ENCODE assay signal across 1 cellular context in the genomic region with DNA sequence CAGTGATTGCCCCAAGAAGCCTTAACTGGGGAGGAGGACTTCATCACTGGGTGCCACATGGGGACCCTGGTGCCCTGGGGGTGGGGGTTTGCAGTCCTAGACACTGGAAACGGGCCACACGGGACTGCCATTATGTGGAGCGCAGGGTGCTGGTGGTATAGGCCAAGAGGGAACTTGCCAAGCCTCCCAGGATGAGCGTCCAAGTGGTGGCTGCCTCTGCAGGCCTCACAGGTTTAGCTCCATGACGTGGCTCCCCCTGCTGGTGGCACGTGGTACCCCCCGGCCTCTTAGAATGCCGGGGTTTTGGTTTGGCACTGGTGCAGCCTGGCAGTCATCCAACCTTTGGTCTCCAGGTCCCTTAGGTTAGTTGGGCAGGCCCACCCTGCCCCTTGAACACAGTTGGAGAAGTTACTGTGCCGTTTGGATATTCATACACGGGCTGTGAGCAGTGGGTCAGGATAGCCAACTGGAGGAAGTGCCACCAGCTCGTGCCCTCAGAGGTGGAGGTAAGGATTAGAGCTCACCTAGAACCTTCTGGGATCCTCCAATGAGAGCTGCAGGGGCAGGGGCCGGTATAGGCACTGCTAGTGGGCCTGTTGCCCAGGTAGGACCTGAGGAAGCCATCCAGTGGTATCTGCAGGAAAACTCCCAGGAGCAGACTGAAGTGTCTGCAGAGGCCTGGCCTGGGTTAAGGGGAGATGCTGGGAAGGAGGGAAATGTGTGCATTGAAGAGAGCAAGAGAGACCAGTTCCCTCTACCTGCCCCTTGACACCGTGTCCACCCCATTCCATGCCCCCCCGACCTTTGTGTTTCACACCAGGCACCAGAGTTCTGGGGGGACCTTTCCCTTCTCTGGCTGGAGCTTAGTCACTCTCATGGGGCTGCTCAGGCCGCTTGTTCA.
A peak's percentile ranks its signal among the peaks of the same experiment; 100 is the strongest.
TF ChIP-seq lines count a peak whose summit lies in the region.

No MANE protein-coding gene starts in this region.

TF ChIP-seq in HepG2, 621 proteins besides CTCF, POLR2A, EP300 and RAD21 (continued from another document):
- TF ChIP-seq, protein P1, sequence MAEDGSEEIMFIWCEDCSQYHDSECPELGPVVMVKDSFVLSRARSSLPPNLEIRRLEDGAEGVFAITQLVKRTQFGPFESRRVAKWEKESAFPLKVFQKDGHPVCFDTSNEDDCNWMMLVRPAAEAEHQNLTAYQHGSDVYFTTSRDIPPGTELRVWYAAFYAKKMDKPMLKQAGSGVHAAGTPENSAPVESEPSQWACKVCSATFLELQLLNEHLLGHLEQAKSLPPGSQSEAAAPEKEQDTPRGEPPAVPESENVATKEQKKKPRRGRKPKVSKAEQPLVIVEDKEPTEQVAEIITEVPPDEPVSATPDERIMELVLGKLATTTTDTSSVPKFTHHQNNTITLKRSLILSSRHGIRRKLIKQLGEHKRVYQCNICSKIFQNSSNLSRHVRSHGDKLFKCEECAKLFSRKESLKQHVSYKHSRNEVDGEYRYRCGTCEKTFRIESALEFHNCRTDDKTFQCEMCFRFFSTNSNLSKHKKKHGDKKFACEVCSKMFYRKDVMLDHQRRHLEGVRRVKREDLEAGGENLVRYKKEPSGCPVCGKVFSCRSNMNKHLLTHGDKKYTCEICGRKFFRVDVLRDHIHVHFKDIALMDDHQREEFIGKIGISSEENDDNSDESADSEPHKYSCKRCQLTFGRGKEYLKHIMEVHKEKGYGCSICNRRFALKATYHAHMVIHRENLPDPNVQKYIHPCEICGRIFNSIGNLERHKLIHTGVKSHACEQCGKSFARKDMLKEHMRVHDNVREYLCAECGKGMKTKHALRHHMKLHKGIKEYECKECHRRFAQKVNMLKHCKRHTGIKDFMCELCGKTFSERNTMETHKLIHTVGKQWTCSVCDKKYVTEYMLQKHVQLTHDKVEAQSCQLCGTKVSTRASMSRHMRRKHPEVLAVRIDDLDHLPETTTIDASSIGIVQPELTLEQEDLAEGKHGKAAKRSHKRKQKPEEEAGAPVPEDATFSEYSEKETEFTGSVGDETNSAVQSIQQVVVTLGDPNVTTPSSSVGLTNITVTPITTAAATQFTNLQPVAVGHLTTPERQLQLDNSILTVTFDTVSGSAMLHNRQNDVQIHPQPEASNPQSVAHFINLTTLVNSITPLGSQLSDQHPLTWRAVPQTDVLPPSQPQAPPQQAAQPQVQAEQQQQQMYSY (CRISPR knock-in tag; IDR thresholded peaks at IDR 0.05), result 0 out of 2 replicates have a peak, but pooled peaks have one; percentile 40
- TF ChIP-seq, protein P2, sequence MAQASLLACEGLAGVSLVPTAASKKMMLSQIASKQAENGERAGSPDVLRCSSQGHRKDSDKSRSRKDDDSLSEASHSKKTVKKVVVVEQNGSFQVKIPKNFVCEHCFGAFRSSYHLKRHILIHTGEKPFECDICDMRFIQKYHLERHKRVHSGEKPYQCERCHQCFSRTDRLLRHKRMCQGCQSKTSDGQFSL (CRISPR knock-in tag; IDR thresholded peaks at IDR 0.05), result peak; percentile 81
- TF ChIP-seq, protein P3, sequence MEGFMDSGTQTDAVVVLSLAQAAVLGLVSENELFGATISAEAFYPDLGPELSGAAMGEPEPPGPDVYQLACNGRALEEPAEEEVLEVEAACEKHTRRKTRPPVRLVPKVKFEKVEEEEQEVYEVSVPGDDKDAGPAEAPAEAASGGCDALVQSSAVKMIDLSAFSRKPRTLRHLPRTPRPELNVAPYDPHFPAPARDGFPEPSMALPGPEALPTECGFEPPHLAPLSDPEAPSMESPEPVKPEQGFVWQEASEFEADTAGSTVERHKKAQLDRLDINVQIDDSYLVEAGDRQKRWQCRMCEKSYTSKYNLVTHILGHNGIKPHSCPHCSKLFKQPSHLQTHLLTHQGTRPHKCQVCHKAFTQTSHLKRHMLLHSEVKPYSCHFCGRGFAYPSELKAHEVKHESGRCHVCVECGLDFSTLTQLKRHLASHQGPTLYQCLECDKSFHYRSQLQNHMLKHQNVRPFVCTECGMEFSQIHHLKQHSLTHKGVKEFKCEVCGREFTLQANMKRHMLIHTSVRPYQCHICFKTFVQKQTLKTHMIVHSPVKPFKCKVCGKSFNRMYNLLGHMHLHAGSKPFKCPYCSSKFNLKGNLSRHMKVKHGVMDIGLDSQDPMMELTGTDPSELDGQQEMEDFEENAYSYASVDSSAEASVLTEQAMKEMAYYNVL (CRISPR knock-in tag; IDR thresholded peaks at IDR 0.05; ENCODE audit: borderline replicate concordance), result no peak; the same call in 1 of the 2 replicates
- no peak; the same call in 1 of the 2 replicates for TF ChIP-seq ZSCAN9 (CRISPR knock-in tag; IDR thresholded peaks at IDR 0.05; ENCODE audit: borderline replicate concordance)
- peak; percentile 76; the same call in 1 of the 2 replicates for TF ChIP-seq FOXK1 (CRISPR knock-in tag; IDR thresholded peaks at IDR 0.05; ENCODE audit: borderline replicate concordance, low read depth)
- TF ChIP-seq, protein P4, sequence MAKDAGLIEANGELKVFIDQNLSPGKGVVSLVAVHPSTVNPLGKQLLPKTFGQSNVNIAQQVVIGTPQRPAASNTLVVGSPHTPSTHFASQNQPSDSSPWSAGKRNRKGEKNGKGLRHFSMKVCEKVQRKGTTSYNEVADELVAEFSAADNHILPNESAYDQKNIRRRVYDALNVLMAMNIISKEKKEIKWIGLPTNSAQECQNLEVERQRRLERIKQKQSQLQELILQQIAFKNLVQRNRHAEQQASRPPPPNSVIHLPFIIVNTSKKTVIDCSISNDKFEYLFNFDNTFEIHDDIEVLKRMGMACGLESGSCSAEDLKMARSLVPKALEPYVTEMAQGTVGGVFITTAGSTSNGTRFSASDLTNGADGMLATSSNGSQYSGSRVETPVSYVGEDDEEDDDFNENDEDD (CRISPR knock-in tag; IDR thresholded peaks at IDR 0.05; ENCODE audit: borderline replicate concordance), result peak; percentile 65; the same call in 1 of the 2 replicates
- no peak for TF ChIP-seq MIER3 (CRISPR knock-in tag; IDR thresholded peaks at IDR 0.05; ENCODE audit: borderline replicate concordance)
- TF ChIP-seq, protein P5, sequence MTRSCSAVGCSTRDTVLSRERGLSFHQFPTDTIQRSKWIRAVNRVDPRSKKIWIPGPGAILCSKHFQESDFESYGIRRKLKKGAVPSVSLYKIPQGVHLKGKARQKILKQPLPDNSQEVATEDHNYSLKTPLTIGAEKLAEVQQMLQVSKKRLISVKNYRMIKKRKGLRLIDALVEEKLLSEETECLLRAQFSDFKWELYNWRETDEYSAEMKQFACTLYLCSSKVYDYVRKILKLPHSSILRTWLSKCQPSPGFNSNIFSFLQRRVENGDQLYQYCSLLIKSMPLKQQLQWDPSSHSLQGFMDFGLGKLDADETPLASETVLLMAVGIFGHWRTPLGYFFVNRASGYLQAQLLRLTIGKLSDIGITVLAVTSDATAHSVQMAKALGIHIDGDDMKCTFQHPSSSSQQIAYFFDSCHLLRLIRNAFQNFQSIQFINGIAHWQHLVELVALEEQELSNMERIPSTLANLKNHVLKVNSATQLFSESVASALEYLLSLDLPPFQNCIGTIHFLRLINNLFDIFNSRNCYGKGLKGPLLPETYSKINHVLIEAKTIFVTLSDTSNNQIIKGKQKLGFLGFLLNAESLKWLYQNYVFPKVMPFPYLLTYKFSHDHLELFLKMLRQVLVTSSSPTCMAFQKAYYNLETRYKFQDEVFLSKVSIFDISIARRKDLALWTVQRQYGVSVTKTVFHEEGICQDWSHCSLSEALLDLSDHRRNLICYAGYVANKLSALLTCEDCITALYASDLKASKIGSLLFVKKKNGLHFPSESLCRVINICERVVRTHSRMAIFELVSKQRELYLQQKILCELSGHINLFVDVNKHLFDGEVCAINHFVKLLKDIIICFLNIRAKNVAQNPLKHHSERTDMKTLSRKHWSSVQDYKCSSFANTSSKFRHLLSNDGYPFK (CRISPR knock-in tag; IDR thresholded peaks at IDR 0.05; ENCODE audit: borderline replicate concordance), result peak; percentile 50; the same call in 1 of the 2 replicates
- TF ChIP-seq MIXL1 (CRISPR knock-in tag; IDR thresholded peaks at IDR 0.05), result no peak
- peak; percentile 21; the same call in 1 of the 2 replicates for TF ChIP-seq ZNF256 (CRISPR knock-in tag; conservative IDR thresholded peaks at IDR 0.05)
- TF ChIP-seq JUNB (CRISPR knock-in tag; IDR thresholded peaks at IDR 0.05; ENCODE audit: borderline replicate concordance), result no peak
- TF ChIP-seq PPARG (CRISPR knock-in tag; conservative IDR thresholded peaks at IDR 0.05), result peak; percentile 40; the same call in 1 of the 2 replicates
- peak; percentile 87 for TF ChIP-seq ZBTB7B (CRISPR knock-in tag; IDR thresholded peaks at IDR 0.05)
- TF ChIP-seq GATAD1 (CRISPR knock-in tag; IDR thresholded peaks at IDR 0.05), result peak; percentile 70
- TF ChIP-seq ISL2 (CRISPR knock-in tag; IDR thresholded peaks at IDR 0.05), result peak; percentile 46; the same call in 1 of the 2 replicates
- TF ChIP-seq, protein P6, sequence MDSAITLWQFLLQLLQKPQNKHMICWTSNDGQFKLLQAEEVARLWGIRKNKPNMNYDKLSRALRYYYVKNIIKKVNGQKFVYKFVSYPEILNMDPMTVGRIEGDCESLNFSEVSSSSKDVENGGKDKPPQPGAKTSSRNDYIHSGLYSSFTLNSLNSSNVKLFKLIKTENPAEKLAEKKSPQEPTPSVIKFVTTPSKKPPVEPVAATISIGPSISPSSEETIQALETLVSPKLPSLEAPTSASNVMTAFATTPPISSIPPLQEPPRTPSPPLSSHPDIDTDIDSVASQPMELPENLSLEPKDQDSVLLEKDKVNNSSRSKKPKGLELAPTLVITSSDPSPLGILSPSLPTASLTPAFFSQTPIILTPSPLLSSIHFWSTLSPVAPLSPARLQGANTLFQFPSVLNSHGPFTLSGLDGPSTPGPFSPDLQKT (CRISPR knock-in tag; IDR thresholded peaks at IDR 0.05; ENCODE audit: borderline replicate concordance), result no peak
- 0 out of 2 replicates have a peak, but pooled peaks have one; percentile 29 for TF ChIP-seq ZNF430 (CRISPR knock-in tag; IDR thresholded peaks at IDR 0.05)
- TF ChIP-seq ZKSCAN1 (IDR thresholded peaks at IDR 0.05; ENCODE audit: low read length), result peak; percentile 65
- TF ChIP-seq, protein P7, sequence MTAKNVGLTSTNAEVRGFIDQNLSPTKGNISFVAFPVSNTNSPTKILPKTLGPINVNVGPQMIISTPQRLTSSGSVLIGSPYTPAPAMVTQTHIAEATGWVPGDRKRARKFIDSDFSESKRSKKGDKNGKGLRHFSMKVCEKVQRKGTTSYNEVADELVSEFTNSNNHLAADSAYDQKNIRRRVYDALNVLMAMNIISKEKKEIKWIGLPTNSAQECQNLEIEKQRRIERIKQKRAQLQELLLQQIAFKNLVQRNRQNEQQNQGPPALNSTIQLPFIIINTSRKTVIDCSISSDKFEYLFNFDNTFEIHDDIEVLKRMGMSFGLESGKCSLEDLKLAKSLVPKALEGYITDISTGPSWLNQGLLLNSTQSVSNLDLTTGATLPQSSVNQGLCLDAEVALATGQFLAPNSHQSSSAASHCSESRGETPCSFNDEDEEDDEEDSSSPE (CRISPR knock-in tag; IDR thresholded peaks at IDR 0.05), result peak; percentile 66; the same call in 1 of the 2 replicates
- TF ChIP-seq, protein P8, sequence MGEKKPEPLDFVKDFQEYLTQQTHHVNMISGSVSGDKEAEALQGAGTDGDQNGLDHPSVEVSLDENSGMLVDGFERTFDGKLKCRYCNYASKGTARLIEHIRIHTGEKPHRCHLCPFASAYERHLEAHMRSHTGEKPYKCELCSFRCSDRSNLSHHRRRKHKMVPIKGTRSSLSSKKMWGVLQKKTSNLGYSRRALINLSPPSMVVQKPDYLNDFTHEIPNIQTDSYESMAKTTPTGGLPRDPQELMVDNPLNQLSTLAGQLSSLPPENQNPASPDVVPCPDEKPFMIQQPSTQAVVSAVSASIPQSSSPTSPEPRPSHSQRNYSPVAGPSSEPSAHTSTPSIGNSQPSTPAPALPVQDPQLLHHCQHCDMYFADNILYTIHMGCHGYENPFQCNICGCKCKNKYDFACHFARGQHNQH (CRISPR knock-in tag; IDR thresholded peaks at IDR 0.05), result peak; percentile 90; the same call in 1 of the 2 replicates
- peak; percentile 68; the same call in 1 of the 2 replicates for TF ChIP-seq ZNF124 (CRISPR knock-in tag; IDR thresholded peaks at IDR 0.05)
- 0 out of 2 replicates have a peak, but pooled peaks have one; percentile 38 for TF ChIP-seq KAT7 (CRISPR knock-in tag; IDR thresholded peaks at IDR 0.05; ENCODE audit: borderline replicate concordance)
- TF ChIP-seq TSC22D2 (CRISPR knock-in tag; IDR thresholded peaks at IDR 0.05; ENCODE audit: borderline replicate concordance), result peak; percentile 63; the same call in 1 of the 2 replicates
- TF ChIP-seq ZNF737 (CRISPR knock-in tag; IDR thresholded peaks at IDR 0.05; ENCODE audit: borderline replicate concordance), result no peak
- TF ChIP-seq, protein P9, sequence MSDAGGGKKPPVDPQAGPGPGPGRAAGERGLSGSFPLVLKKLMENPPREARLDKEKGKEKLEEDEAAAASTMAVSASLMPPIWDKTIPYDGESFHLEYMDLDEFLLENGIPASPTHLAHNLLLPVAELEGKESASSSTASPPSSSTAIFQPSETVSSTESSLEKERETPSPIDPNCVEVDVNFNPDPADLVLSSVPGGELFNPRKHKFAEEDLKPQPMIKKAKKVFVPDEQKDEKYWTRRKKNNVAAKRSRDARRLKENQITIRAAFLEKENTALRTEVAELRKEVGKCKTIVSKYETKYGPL (CRISPR knock-in tag; IDR thresholded peaks at IDR 0.05), result no peak
